In genomic region chr1:43945898-43946243, GRCh38 we compare ENCODE assay signal across 7 cellular contexts. TPM values are rescaled to one million over a fixed set of nuclear protein-coding genes. Genes with fewer than 3 reads are reported as not detected.
DNase-seq lines count a peak whose midpoint lies in the region; ATAC-seq and TF ChIP-seq lines count a peak whose summit lies in the region.

No MANE protein-coding gene starts in this region.

- no peak for DNase-seq in HFF-Myc (ENCODE audit: extremely low read depth, low read depth)
- no peak for DNase-seq in activated CD4-positive, alpha-beta memory T cell treated with anti-CD3 and anti-CD28 coated beads for 36 hours
- DNase-seq in stimulated activated CD4-positive, alpha-beta T cell treated with anti-CD3 and anti-CD28 coated beads, Interleukin-12 subunit alpha, Interleukin-12 subunit beta, amount 100 ng/mL, for 4 hours: no peak

- intact Hi-C loops in activated CD4-positive, alpha-beta memory T cell treated with anti-CD3 and anti-CD28 coated beads for 36 hours (cut with micrococcal nuclease): loop anchor here (1.0 to 5.0 kb wide), 7 partner anchors 23 to 419 kb away; partner anchors contain the start of genes ATP6V0B, KDM4A and ST3GAL3

- no peak for TF ChIP-seq CTCF in HFF-Myc (IDR thresholded peaks at IDR 0.05; ENCODE audit: low read depth, low read length, missing control alignments)

- H3K36me3 Mint-ChIP-seq in activated CD4-positive, alpha-beta memory T cell treated with anti-CD3 and anti-CD28 coated beads for 36 hours: peaks cover 6% of the 10 kb centered on the region
- peaks cover 23% of the 10 kb centered on the region for H3K36me3 Mint-ChIP-seq in stimulated activated memory B cell treated with anti-CD40 and anti-IgM and Interleukin-4, amounts not matched to agents 10 μg/mL and 1 μg/mL and 100 μg/mL, for 72 hours

- peak overlapping the region; percentile 88 for H3K4me3 Mint-ChIP-seq in activated CD4-positive, alpha-beta memory T cell treated with anti-CD3 and anti-CD28 coated beads for 36 hours
- peak overlapping the region; percentile 93 for H3K4me3 Mint-ChIP-seq in stimulated activated memory B cell treated with anti-CD40 and anti-IgM and Interleukin-4, amounts not matched to agents 10 μg/mL and 1 μg/mL and 100 μg/mL, for 72 hours

- H3K27me3 ChIP-seq in iPS-15b (ENCODE audit: control insufficient read depth, insufficient read depth, low read length): no peaks in the 10 kb centered on the region

- POLR2A ChIA-PET in activated CD4-positive, alpha-beta memory T cell treated with anti-CD3 and anti-CD28 coated beads for 36 hours (lab: Charles Lee): interaction anchor here (0.6 to 2.3 kb wide), 5 partner anchors 11 to 239 kb away, joined by 3 to 7 read pairs (median 3); partner anchors contain the start of genes ATP6V0B, DPH2 and ST3GAL3

- H3K27ac Mint-ChIP-seq in activated CD4-positive, alpha-beta memory T cell treated with anti-CD3 and anti-CD28 coated beads for 36 hours: peak overlapping the region; percentile 87
- peak overlapping the region; percentile 91 for H3K27ac Mint-ChIP-seq in stimulated activated memory B cell treated with anti-CD40 and anti-IgM and Interleukin-4, amounts not matched to agents 10 μg/mL and 1 μg/mL and 100 μg/mL, for 72 hours

- H3K9me3 ChIP-seq in iPS-15b (ENCODE audit: control insufficient read depth, insufficient read depth, low read length): no peaks in the 10 kb centered on the region

- H3K27me3 Mint-ChIP-seq in activated CD4-positive, alpha-beta memory T cell treated with anti-CD3 and anti-CD28 coated beads for 36 hours: no peaks in the 10 kb centered on the region
- no peaks in the 10 kb centered on the region for H3K27me3 Mint-ChIP-seq in stimulated activated memory B cell treated with anti-CD40 and anti-IgM and Interleukin-4, amounts not matched to agents 10 μg/mL and 1 μg/mL and 100 μg/mL, for 72 hours

- no peak overlapping the region for H3K9ac ChIP-seq in iPS-15b (ENCODE audit: low read depth, low read length)

- peaks cover 41% of the 10 kb centered on the region for H3K4me1 Mint-ChIP-seq in activated CD4-positive, alpha-beta memory T cell treated with anti-CD3 and anti-CD28 coated beads for 36 hours (ENCODE audit: low read depth)
- H3K4me1 Mint-ChIP-seq in stimulated activated memory B cell treated with anti-CD40 and anti-IgM and Interleukin-4, amounts not matched to agents 10 μg/mL and 1 μg/mL and 100 μg/mL, for 72 hours: peaks cover 66% of the 10 kb centered on the region

- peak overlapping the region; percentile 86 for H3K4me3 ChIP-seq in HFF-Myc (replicated peaks; ENCODE audit: low read depth, low read length)
- peak overlapping the region; percentile 90 for H3K4me3 ChIP-seq in iPS-15b (ENCODE audit: low read depth, low read length)

- CTCF ChIA-PET in activated CD4-positive, alpha-beta memory T cell treated with anti-CD3 and anti-CD28 coated beads for 36 hours (lab: Charles Lee): interaction anchor here (0.6 to 5.8 kb wide), 12 partner anchors 9 to 416 kb away, joined by 3 to 122 read pairs (median 6); partner anchors contain the start of genes ARTN, DPH2 and KDM4A

- H3K4me1 ChIP-seq in iPS-15b (ENCODE audit: control insufficient read depth, insufficient read depth, low read length): peaks cover 5% of the 10 kb centered on the region

- no peaks in the 10 kb centered on the region for H3K9me3 Mint-ChIP-seq in activated CD4-positive, alpha-beta memory T cell treated with anti-CD3 and anti-CD28 coated beads for 36 hours
- no peaks in the 10 kb centered on the region for H3K9me3 Mint-ChIP-seq in stimulated activated memory B cell treated with anti-CD40 and anti-IgM and Interleukin-4, amounts not matched to agents 10 μg/mL and 1 μg/mL and 100 μg/mL, for 72 hours

- peaks cover 5% of the 10 kb centered on the region for H3K36me3 ChIP-seq in iPS-15b (ENCODE audit: control insufficient read depth, insufficient read depth, low read length)

- no peak for ATAC-seq in stimulated activated memory B cell treated with anti-CD40 and anti-IgM and Interleukin-4, amounts not matched to agents 10 μg/mL and 1 μg/mL and 100 μg/mL, for 72 hours
- ATAC-seq in GM19467 (IDR thresholded peaks at IDR 0.05; ENCODE audit: unreplicated experiment) (no peak), GM19324 (IDR thresholded peaks at IDR 0.05; ENCODE audit: low FRiP score, unreplicated experiment) (no peak)

RNA-seq across cellular contexts. Expression of gene IPO13, which starts 0.9 kb away (rescaled TPM):
- 10 to 100 TPM; 13.3 TPM for total RNA-seq in activated CD4-positive, alpha-beta memory T cell treated with anti-CD3 and anti-CD28 coated beads for 36 hours

RNA-seq across cellular contexts. Expression of gene ARTN, which starts 12.3 kb away (rescaled TPM):
- total RNA-seq in activated CD4-positive, alpha-beta memory T cell treated with anti-CD3 and anti-CD28 coated beads for 36 hours: not detected

RNA-seq across cellular contexts. Expression of gene DPH2, which starts 23.9 kb away (rescaled TPM):
- total RNA-seq in activated CD4-positive, alpha-beta memory T cell treated with anti-CD3 and anti-CD28 coated beads for 36 hours: 10 to 100 TPM; 24.8 to 26.9 TPM

RNA-seq across cellular contexts. Expression of gene ATP6V0B, which starts 28.9 kb away (rescaled TPM):
- total RNA-seq in activated CD4-positive, alpha-beta memory T cell treated with anti-CD3 and anti-CD28 coated beads for 36 hours: 10 to 100 TPM; 84.8 to 85.1 TPM

RNA-seq across cellular contexts. Expression of gene B4GALT2, which starts 33.1 kb away (rescaled TPM):
- 10 to 100 TPM; 26.1 TPM for total RNA-seq in activated CD4-positive, alpha-beta memory T cell treated with anti-CD3 and anti-CD28 coated beads for 36 hours
